In the genomic region with DNA sequence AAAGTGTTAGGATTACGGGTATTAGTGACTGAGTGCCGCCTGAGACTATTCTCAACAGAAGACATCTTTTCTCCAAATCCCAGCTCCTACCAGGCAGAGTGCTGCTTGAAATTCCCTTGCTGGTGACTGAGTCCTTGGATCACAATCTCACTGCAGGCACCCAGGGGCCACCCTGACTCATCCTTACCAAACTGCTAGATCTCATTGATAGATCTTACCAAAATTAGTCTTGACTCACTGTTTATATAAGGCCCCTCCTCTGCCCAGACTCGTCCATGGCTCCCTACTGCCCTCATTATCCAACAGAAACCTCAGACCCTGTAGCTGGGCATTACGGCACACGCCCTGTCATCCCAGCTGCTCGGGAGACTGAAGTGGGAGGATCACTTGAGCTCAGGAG, we compare ENCODE assay signal across 8 cellular contexts. TPM values are rescaled to one million over a fixed set of nuclear protein-coding genes. Genes with fewer than 3 reads are reported as not detected.
DNase-seq lines count a peak whose midpoint lies in the region; ATAC-seq and TF ChIP-seq lines count a peak whose summit lies in the region.

No MANE protein-coding gene starts in this region.

- peaks cover 94% of the 10 kb centered on the region for H3K4me1 Mint-ChIP-seq in CD14-positive monocyte
- H3K4me1 Mint-ChIP-seq in osteocyte (ENCODE audit: unreplicated experiment) = peaks cover 41% of the 10 kb centered on the region

- no peaks in the 10 kb centered on the region for H3K9me2 ChIP-seq in Karpas-422 (replicated peaks; ENCODE audit: insufficient read depth, low read length)

- no peak overlapping the region for H3K4me3 Mint-ChIP-seq in CD14-positive monocyte
- no peak overlapping the region for H3K4me3 Mint-ChIP-seq in osteocyte (ENCODE audit: unreplicated experiment)

- H3K79me2 ChIP-seq in Karpas-422 (ENCODE audit: low read length) = peaks cover 32% of the 10 kb centered on the region

- no peak overlapping the region for H3K4me2 ChIP-seq in Karpas-422 (ENCODE audit: low read depth, low read length, poor library complexity, severe bottlenecking)

- peaks cover 38% of the 10 kb centered on the region for H3K4me1 ChIP-seq in Karpas-422 (ENCODE audit: low read length)

- H3K36me3 Mint-ChIP-seq in CD14-positive monocyte (peaks cover 27 to 47% of the 10 kb centered on the region in 2 donors), osteocyte (ENCODE audit: unreplicated experiment) (peaks cover 2% of the 10 kb centered on the region)

- H3K4me3 ChIP-seq in Karpas-422 (ENCODE audit: low read length) (no peak overlapping the region), H7 (ENCODE audit: insufficient read depth, low read depth, low read length) (no peak overlapping the region)

- no peak for DNase-seq in CD14-positive monocyte (ENCODE audit: low spot score)
- DNase-seq in NCI-H69 (lab: John Stamatoyannopoulos, UW) = peak; percentile 14
- peak; percentile 61 for DNase-seq in dedifferentiated amniotic fluid mesenchymal stem cell (ENCODE audit: extremely low spot score)
- no peak for DNase-seq in osteocyte (ENCODE audit: extremely low spot score, unreplicated experiment)
- DNase-seq in stimulated activated naive CD4-positive, alpha-beta T cell (lab: John Stamatoyannopoulos, UW) = no peak
- no peak for DNase-seq in Karpas-422
- DNase-seq in H7 = no peak

- H3K27ac Mint-ChIP-seq in CD14-positive monocyte = peak overlapping the region in 6 of 7 donors; percentile 25 to 96 (median 78)
- H3K27ac Mint-ChIP-seq in osteocyte (ENCODE audit: unreplicated experiment) = peak overlapping the region; percentile 68

- H3K27me3 ChIP-seq in Karpas-422 (ENCODE audit: low read length) = no peaks in the 10 kb centered on the region
- H3K27me3 ChIP-seq in H7 (ENCODE audit: control insufficient read depth, insufficient read depth, low read length) = no peaks in the 10 kb centered on the region

- TF ChIP-seq CTCF in CD14-positive monocyte (IDR thresholded peaks at IDR 0.05) (no peak), osteocyte (IDR thresholded peaks at IDR 0.05) (no peak)

- H4K20me1 ChIP-seq in Karpas-422 (ENCODE audit: insufficient read depth, low read depth, low read length) = peaks cover 28% of the 10 kb centered on the region

- H2AFZ ChIP-seq in Karpas-422 (ENCODE audit: low read length) = no peak overlapping the region

- no peaks in the 10 kb centered on the region for H3K9me3 ChIP-seq in Karpas-422 (ENCODE audit: low read length)

- no peak for ATAC-seq in GM21528 (IDR thresholded peaks at IDR 0.05; ENCODE audit: low FRiP score, unreplicated experiment)

- no peaks in the 10 kb centered on the region for H3K36me3 ChIP-seq in Karpas-422 (ENCODE audit: insufficient read depth, low read length)
- no peaks in the 10 kb centered on the region for H3K36me3 ChIP-seq in H7 (replicated peaks; ENCODE audit: control insufficient read depth, insufficient read depth, low read length)

- H3K27me3 Mint-ChIP-seq in CD14-positive monocyte (ENCODE audit: low read depth in 3 of 3) = peaks cover 0 to 6% (median 0%) of the 10 kb centered on the region in 3 donors
- no peaks in the 10 kb centered on the region for H3K27me3 Mint-ChIP-seq in osteocyte (ENCODE audit: unreplicated experiment)

- intact Hi-C loops in CD14-positive monocyte (cut with micrococcal nuclease) = no loop called here

- H3K9me3 Mint-ChIP-seq in CD14-positive monocyte (peaks cover 0 to 4% (median 0%) of the 10 kb centered on the region in 7 donors), osteocyte (ENCODE audit: unreplicated experiment) (no peaks in the 10 kb centered on the region)

- no peak overlapping the region for H3K9ac ChIP-seq in Karpas-422 (ENCODE audit: low read length)

- no peak overlapping the region for H3K27ac ChIP-seq in Karpas-422 (ENCODE audit: low read length)

RNA-seq across cellular contexts. Expression of a gene that starts 14.7 kb away (rescaled TPM):
- 10 to 100 TPM; 13.4 to 21.8 TPM for polyA plus RNA-seq in CD14-positive monocyte
- total RNA-seq in osteocyte = 12.6 and 14.1 TPM in 2 replicates
- total RNA-seq in Karpas-422 (2014; rRNA removed; shearing (Covaris generic); ENCODE audit: low replicate concordance) = 7.6 and 16.9 TPM in 2 replicates
- 12.0 and 12.6 TPM in 2 replicates for total RNA-seq in H7 (2014; rRNA removed; shearing (Covaris generic))

RNA-seq across cellular contexts. Expression of a gene that starts 22.7 kb away (rescaled TPM):
- polyA plus RNA-seq in CD14-positive monocyte = 1 to 10 TPM; 6.4 to 6.5 TPM
- total RNA-seq in osteocyte = 11.8 and 12.2 TPM in 2 replicates
- total RNA-seq in Karpas-422 (2014; rRNA removed; shearing (Covaris generic); ENCODE audit: low replicate concordance) = 3.2 and 8.4 TPM in 2 replicates
- 10.2 and 15.4 TPM in 2 replicates for total RNA-seq in H7 (2014; rRNA removed; shearing (Covaris generic))

RNA-seq across cellular contexts. Expression of a gene that starts 44.6 kb away (rescaled TPM):
- polyA plus RNA-seq in CD14-positive monocyte = 10 to 100 TPM; 34.7 to 52.1 TPM
- 170 and 187 TPM in 2 replicates for total RNA-seq in osteocyte
- 79.0 and 111 TPM in 2 replicates for total RNA-seq in Karpas-422 (2014; rRNA removed; shearing (Covaris generic); ENCODE audit: low replicate concordance)
- total RNA-seq in H7 (2014; rRNA removed; shearing (Covaris generic)) = 70.1 and 97.1 TPM in 2 replicates

RNA-seq across cellular contexts. Expression of a gene that starts 44.8 kb away (rescaled TPM):
- under 1 TPM; 0.50 to 0.54 TPM for polyA plus RNA-seq in CD14-positive monocyte
- 2.9 and 3.7 TPM in 2 replicates for total RNA-seq in osteocyte
- total RNA-seq in Karpas-422 (2014; rRNA removed; shearing (Covaris generic); ENCODE audit: low replicate concordance) = 0.69 and 0.82 TPM in 2 replicates
- total RNA-seq in H7 (2014; rRNA removed; shearing (Covaris generic)) = 4.7 and 6.1 TPM in 2 replicates

RNA-seq across cellular contexts. Expression of a gene that starts 45.4 kb away (rescaled TPM):
- 100 to 1,000 TPM in 1 of 2 donors, 10 to 100 TPM in 1; 48.0 to 146 TPM for polyA plus RNA-seq in CD14-positive monocyte
- total RNA-seq in osteocyte = not detected in 2 replicates
- not detected in 2 replicates for total RNA-seq in Karpas-422 (2014; rRNA removed; shearing (Covaris generic); ENCODE audit: low replicate concordance)
- total RNA-seq in H7 (2014; rRNA removed; shearing (Covaris generic)) = not detected in 2 replicates

Comparison
In these comparisons a context has a peak if more than half of its experiments do, and no peak if none do; other contexts are left out.
1. DNase-seq: peak in NCI-H69 (single experiment) and dedifferentiated amniotic fluid mesenchymal stem cell (single experiment); none in CD14-positive monocyte (single experiment), osteocyte (single experiment), stimulated activated naive CD4-positive, alpha-beta T cell (0 of 6), Karpas-422 (single experiment) and H7 (single experiment).